ENCODE assay signal across 8 cellular contexts in the genomic region with DNA sequence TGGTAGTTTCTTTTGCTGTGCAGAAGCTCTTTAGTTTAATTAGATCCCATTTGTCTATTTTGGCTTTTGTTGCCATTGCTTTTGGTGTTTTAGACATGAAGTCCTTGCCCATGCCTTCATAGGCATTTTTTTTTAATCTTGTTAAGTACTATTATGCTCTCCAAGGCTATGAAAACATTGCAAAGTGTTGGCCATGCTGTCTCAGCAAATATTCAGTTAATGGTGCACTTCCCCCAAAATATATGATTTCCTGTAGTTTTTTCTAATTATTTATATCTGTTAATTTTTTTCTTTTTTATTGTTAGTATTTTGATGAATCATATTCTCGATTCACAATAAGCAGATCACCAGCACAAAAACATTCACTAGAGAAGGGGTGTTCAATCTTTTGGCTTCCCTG.
"Had no signal": no experiment of that assay in that cellular context is flagged by ENCODE, and none has a peak within 500 bp of the region (broad histone marks: within the 10 kb centered on the region; RNA-seq: fewer than 3 reads in every experiment).

No MANE protein-coding gene starts in this region.

- H3K4me3 ChIP-seq: GM12878 had no signal

- DNase-seq: GDM1, GF-D8 had no signal

- FAIRE-seq: G401.6, GM12878, GM12891, GM12892, GM18507, GM19239 had no signal

- ATAC-seq: GM12878 had no signal
